In the genomic region with DNA sequence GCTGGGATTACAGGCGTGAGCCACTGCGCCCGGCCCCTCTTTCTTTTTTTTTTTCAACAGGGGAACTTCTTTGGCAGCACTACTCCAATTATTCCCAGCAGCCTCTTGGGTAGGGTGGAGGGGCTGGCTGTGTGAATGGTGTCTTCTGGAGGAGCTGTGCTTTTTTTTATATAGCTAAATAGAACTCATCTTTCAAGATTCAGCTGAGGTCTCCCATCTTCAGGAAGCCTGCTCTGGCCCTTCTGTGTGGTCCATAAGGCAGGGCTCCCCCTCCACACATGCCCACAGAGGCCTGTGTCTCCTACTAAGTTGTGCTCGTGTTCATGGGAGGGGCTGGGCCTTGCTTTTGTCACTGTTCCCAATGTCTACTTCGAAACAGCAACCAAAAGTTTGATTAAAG, we compare ENCODE assay signal across 13 cellular contexts.
A peak's percentile ranks its signal among the peaks of the same experiment; 100 is the strongest.
DNase-seq lines count a peak whose midpoint lies in the region; ATAC-seq and TF ChIP-seq lines count a peak whose summit lies in the region.
"Had no signal": no experiment of that assay in that cellular context is flagged by ENCODE, and none has a peak within 500 bp of the region (broad histone marks: within the 10 kb centered on the region; RNA-seq: fewer than 3 reads in every experiment).

No MANE protein-coding gene starts in this region.

- H2BK15ac ChIP-seq in neuronal stem cell (ENCODE audit: low read length) = no peak overlapping the region

- H3K4ac ChIP-seq in neuronal stem cell (ENCODE audit: low read length) = no peak overlapping the region

- no peaks in the 10 kb centered on the region for H3K9me3 Mint-ChIP-seq in T-helper 2 cell treated with Interferon-gamma antibody and Interleukin-4, amounts not matched to agents 5 μg/mL and 100 μg/mL, for 36 hours
- H3K9me3 Mint-ChIP-seq: activated naive CD8-positive, alpha-beta T cell treated with anti-CD3 and anti-CD28 coated beads, Interleukin-2, amount 10 ng/mL, durations not matched to agents 7 days and 5 days; naive thymus-derived CD8-positive, alpha-beta T cell had no signal

- no peak overlapping the region for H2BK120ac ChIP-seq in neuronal stem cell (ENCODE audit: low read depth, low read length)

- no peaks in the 10 kb centered on the region for H3K79me1 ChIP-seq in neuronal stem cell (ENCODE audit: low read depth, low read length)

- no peak overlapping the region for H4K8ac ChIP-seq in neuronal stem cell (ENCODE audit: low read depth, low read length)

- H3K27me3 ChIP-seq in right atrium auricular region (no peaks in the 10 kb centered on the region), psoas muscle (ENCODE audit: insufficient read depth in 3 of 3, low read length in 2 of 3) (no peaks in the 10 kb centered on the region), aorta (ENCODE audit: control insufficient read depth in 1 of 2, insufficient read depth in 2 of 2, low read length in 1 of 2) (no peaks in the 10 kb centered on the region), neuronal stem cell (ENCODE audit: control insufficient read depth in 3 of 3, insufficient read depth in 3 of 3, low read depth in 1 of 3, low read length in 3 of 3) (no peaks in the 10 kb centered on the region)

- peaks cover 6% of the 10 kb centered on the region for H3K36me3 Mint-ChIP-seq in T-helper 2 cell treated with Interferon-gamma antibody and Interleukin-4, amounts not matched to agents 5 μg/mL and 100 μg/mL, for 36 hours (ENCODE audit: low read depth)

- H3K23ac ChIP-seq in neuronal stem cell (ENCODE audit: low read depth, low read length, poor library complexity) = no peak overlapping the region

- no peak overlapping the region for H3K4me2 ChIP-seq in neuronal stem cell (ENCODE audit: insufficient read depth, low read length, poor library complexity, severe bottlenecking)

- no peak overlapping the region for H3K4me3 Mint-ChIP-seq in T-helper 2 cell treated with Interferon-gamma antibody and Interleukin-4, amounts not matched to agents 5 μg/mL and 100 μg/mL, for 36 hours
- H3K4me3 Mint-ChIP-seq: activated naive CD8-positive, alpha-beta T cell treated with anti-CD3 and anti-CD28 coated beads, Interleukin-2, amount 10 ng/mL, durations not matched to agents 7 days and 5 days; naive thymus-derived CD8-positive, alpha-beta T cell had no signal

- no peak overlapping the region for H3K4me3 ChIP-seq in right atrium auricular region
- H3K4me3 ChIP-seq in psoas muscle = peak overlapping the region; percentile 27
- H3K4me3 ChIP-seq in aorta (ENCODE audit: low read length in 2 of 2) = no peak overlapping the region
- no peak overlapping the region for H3K4me3 ChIP-seq in neuronal stem cell (ENCODE audit: low read length in 2 of 2)

- H3K4me1 ChIP-seq in right atrium auricular region (peaks cover 0 to 58% of the 10 kb centered on the region in 2 donors), psoas muscle (peaks cover 25% of the 10 kb centered on the region), aorta (ENCODE audit: control insufficient read depth in 1 of 2, insufficient read depth in 2 of 2, low read length in 2 of 2) (no peaks in the 10 kb centered on the region), neuronal stem cell (ENCODE audit: control insufficient read depth in 2 of 2, insufficient read depth in 1 of 2, low read depth in 1 of 2, low read length in 2 of 2) (peaks cover 4 to 7% of the 10 kb centered on the region in 2 donors)

- no peak overlapping the region for H2AFZ ChIP-seq in neuronal stem cell (ENCODE audit: low read length)

- no peak overlapping the region for H3K18ac ChIP-seq in neuronal stem cell (ENCODE audit: low read length)

- H2AK5ac ChIP-seq in neuronal stem cell (ENCODE audit: low read depth, low read length) = no peak overlapping the region

- no peak overlapping the region for H2BK5ac ChIP-seq in neuronal stem cell (ENCODE audit: low read length)

- H3K27ac Mint-ChIP-seq in T-helper 2 cell treated with Interferon-gamma antibody and Interleukin-4, amounts not matched to agents 5 μg/mL and 100 μg/mL, for 36 hours = no peak overlapping the region
- H3K27ac Mint-ChIP-seq: activated naive CD8-positive, alpha-beta T cell treated with anti-CD3 and anti-CD28 coated beads, Interleukin-2, amount 10 ng/mL, durations not matched to agents 7 days and 5 days had no signal

- no peak overlapping the region for H3K9ac ChIP-seq in neuronal stem cell (ENCODE audit: low read depth, low read length, poor library complexity)

- H3K27me3 Mint-ChIP-seq in T-helper 2 cell treated with Interferon-gamma antibody and Interleukin-4, amounts not matched to agents 5 μg/mL and 100 μg/mL, for 36 hours (ENCODE audit: low read depth) = no peaks in the 10 kb centered on the region
- H3K27me3 Mint-ChIP-seq: activated naive CD8-positive, alpha-beta T cell treated with anti-CD3 and anti-CD28 coated beads, Interleukin-2, amount 10 ng/mL, durations not matched to agents 7 days and 5 days; naive thymus-derived CD8-positive, alpha-beta T cell had no signal

- intact Hi-C loops in Right ventricle myocardium inferior (cut with DNase I) (no loop called here), cardiac septum (cut with DNase I) (loop anchor here (2.0 kb wide), 1 partner anchor 16 kb away; no protein-coding TSS in a partner anchor), psoas muscle (cut with DNase I) (no loop called here), aorta (cut with DNase I) (no loop called here)

- TF ChIP-seq CTCF in right atrium auricular region (IDR thresholded peaks at IDR 0.05) (no peak), psoas muscle (IDR thresholded peaks at IDR 0.05) (no peak)

- 40 to 57% (median 43%) methylated on average over 5 of the region's 5 CpGs for WGBS in psoas muscle, 3 donors
- 18 to 33% methylated on average over 5 of the region's 5 CpGs for WGBS in aorta, 2 donors
- WGBS in neuronal stem cell (ENCODE audit: extremely low coverage in 2 of 2, insufficient read length in 2 of 2, insufficient replicate concordance in 1 of 2), 2 donors = no CpG with 5 or more reads among the region's 5 CpGs

- H3K27ac ChIP-seq in right atrium auricular region (peak overlapping the region; percentile 81 to 84), psoas muscle (peak overlapping the region; percentile 69), aorta (ENCODE audit: low read depth in 1 of 2, low read length in 2 of 2) (peak overlapping the region in 1 of 2 donors; percentile 79), neuronal stem cell (replicated peaks; ENCODE audit: low read length) (no peak overlapping the region)

- DNase-seq in Right ventricle myocardium inferior (ENCODE audit: missing footprints) (no peak), cardiac septum (ENCODE audit: low spot score) (no peak), right atrium auricular region (ENCODE audit: low spot score) (no peak), psoas muscle (no peak), aorta (no peak), neuronal stem cell (ENCODE audit: low spot score) (no peak)
- no peak for DNase-seq in T-helper 2 cell treated with Interferon-gamma antibody and Interleukin-4, amounts not matched to agents 5 μg/mL and 100 μg/mL, for 36 hours (ENCODE audit: low spot score)
- DNase-seq: activated naive CD8-positive, alpha-beta T cell treated with anti-CD3 and anti-CD28 coated beads, Interleukin-2, amount 10 ng/mL, durations not matched to agents 7 days and 5 days; naive thymus-derived CD8-positive, alpha-beta T cell; stimulated activated CD4-positive, alpha-beta T cell treated with anti-CD3 and anti-CD28 coated beads, Interleukin-2, amount 100 ng/mL, for 24 hours; stimulated activated naive CD4-positive, alpha-beta T cell treated with Interleukin-2 at 50 U/mL for 16 hours; T-helper 9 cell had no signal

- ATAC-seq in Right ventricle myocardium inferior (peak; percentile 64), psoas muscle (peak; percentile 22 to 62 (median 32)), aorta (ENCODE audit: low FRiP score) (peak; percentile 71), HG03378 (IDR thresholded peaks at IDR 0.05; ENCODE audit: unreplicated experiment) (no peak)
- ATAC-seq: naive thymus-derived CD8-positive, alpha-beta T cell had no signal

- no peak overlapping the region for H4K91ac ChIP-seq in neuronal stem cell (ENCODE audit: low read depth, low read length, poor library complexity)

- H3K9me3 ChIP-seq in right atrium auricular region (no peaks in the 10 kb centered on the region), psoas muscle (no peaks in the 10 kb centered on the region), aorta (ENCODE audit: control insufficient read depth, low read length) (no peaks in the 10 kb centered on the region), neuronal stem cell (replicated peaks in 1 of 2; ENCODE audit: control insufficient read depth in 2 of 2, insufficient read depth in 1 of 2, low read depth in 1 of 2, low read length in 2 of 2) (no peaks in the 10 kb centered on the region)

- H3K14ac ChIP-seq in neuronal stem cell (ENCODE audit: low read length) = no peak overlapping the region

- peaks cover 14% of the 10 kb centered on the region for H3K4me1 Mint-ChIP-seq in T-helper 2 cell treated with Interferon-gamma antibody and Interleukin-4, amounts not matched to agents 5 μg/mL and 100 μg/mL, for 36 hours (ENCODE audit: low read depth)

- H3K36me3 ChIP-seq in right atrium auricular region (no peaks in the 10 kb centered on the region), psoas muscle (ENCODE audit: insufficient read depth in 1 of 2, low read depth in 1 of 2) (no peaks in the 10 kb centered on the region), aorta (ENCODE audit: control insufficient read depth in 1 of 2, insufficient read depth in 2 of 2, low read length in 1 of 2) (no peaks in the 10 kb centered on the region), neuronal stem cell (replicated peaks in 1 of 2; ENCODE audit: control insufficient read depth in 2 of 2, insufficient read depth in 2 of 2, low read length in 2 of 2) (peaks cover 2 to 5% of the 10 kb centered on the region in 2 donors)

- H2BK12ac ChIP-seq in neuronal stem cell (ENCODE audit: low read length) = no peak overlapping the region
